Comparison of ENCODE assay signal across 9 cellular contexts in genomic region chr14:24094839-24095195, GRCh38. TPM values are rescaled to one million over a fixed set of nuclear protein-coding genes. Genes with fewer than 3 reads are reported as not detected.
DNase-seq lines count a peak whose midpoint lies in the region; ATAC-seq and TF ChIP-seq lines count a peak whose summit lies in the region.
"Had no signal": no experiment of that assay in that cellular context is flagged by ENCODE, and none has a peak within 500 bp of the region (broad histone marks: within the 10 kb centered on the region; RNA-seq: fewer than 3 reads in every experiment).

No MANE protein-coding gene starts in this region.

- peaks cover 30% of the 10 kb centered on the region for H3K4me1 Mint-ChIP-seq in activated T-cell treated with anti-CD3 and anti-CD28 coated beads, Interleukin-2, amount 50 U/mL, for 4 hours (ENCODE audit: low read depth)

- H3K36me3 ChIP-seq in left ventricle myocardium inferior = peaks cover 3% of the 10 kb centered on the region

- no peaks in the 10 kb centered on the region for H3K27me3 Mint-ChIP-seq in activated T-cell treated with anti-CD3 and anti-CD28 coated beads, Interleukin-2, amount 50 U/mL, for 4 hours (ENCODE audit: low read depth)

- no peak for ATAC-seq in Right ventricle myocardium superior (ENCODE audit: poor library complexity)
- peak; percentile 6 to 8 for ATAC-seq in activated T-cell treated with anti-CD3 and anti-CD28 coated beads, Interleukin-2, amount 50 U/mL, for 4 hours
- ATAC-seq in left ventricle myocardium superior = peak; percentile 1
- no peak for ATAC-seq in GM21367 (IDR thresholded peaks at IDR 0.05; ENCODE audit: unreplicated experiment)

- no peak for DNase-seq in left ventricle myocardium inferior
- no peak for DNase-seq in Right ventricle myocardium superior
- no peak for DNase-seq in activated T-cell treated with anti-CD3 and anti-CD28 coated beads, Interleukin-2, amount 50 U/mL, for 4 hours
- no peak for DNase-seq in left ventricle myocardium superior
- DNase-seq in kidney glomerular epithelial cell (lab: John Stamatoyannopoulos, UW) = no peak
- no peak for DNase-seq in NCI-H2171 (lab: John Stamatoyannopoulos, UW)

- peak overlapping the region; percentile 97 for H3K4me3 Mint-ChIP-seq in activated T-cell treated with anti-CD3 and anti-CD28 coated beads, Interleukin-2, amount 50 U/mL, for 4 hours

- H3K27ac ChIP-seq in left ventricle myocardium inferior (replicated peaks) (peak overlapping the region; percentile 94), skin epidermis (peak overlapping the region; percentile 81 to 100 (median 94))

- no peaks in the 10 kb centered on the region for H3K27me3 ChIP-seq in left ventricle myocardium inferior (ENCODE audit: low read depth)

- H3K9me3 ChIP-seq in left ventricle myocardium inferior (replicated peaks) = no peaks in the 10 kb centered on the region

- peaks cover 14% of the 10 kb centered on the region for H3K36me3 Mint-ChIP-seq in activated T-cell treated with anti-CD3 and anti-CD28 coated beads, Interleukin-2, amount 50 U/mL, for 4 hours (ENCODE audit: insufficient read depth)

- intact Hi-C loops in left ventricle myocardium inferior (cut with micrococcal nuclease) = no loop called here
- intact Hi-C loops in Right ventricle myocardium superior (cut with DNase I) = loop anchor here (5.0 kb wide), 1 partner anchor 38 kb away; no protein-coding TSS in a partner anchor
- intact Hi-C loops in left ventricle myocardium superior (cut with micrococcal nuclease) = no loop called here

- H3K9me3 Mint-ChIP-seq in activated T-cell treated with anti-CD3 and anti-CD28 coated beads, Interleukin-2, amount 50 U/mL, for 4 hours = no peaks in the 10 kb centered on the region

- peaks cover 26% of the 10 kb centered on the region for H3K4me1 ChIP-seq in left ventricle myocardium inferior

- H3K4me3 ChIP-seq in left ventricle myocardium inferior = peak overlapping the region; percentile 95
- H3K4me3 ChIP-seq in skin epidermis = peak overlapping the region; percentile 62 to 94 (median 76)

- no peak for TF ChIP-seq CTCF in left ventricle myocardium inferior (IDR thresholded peaks at IDR 0.05; ENCODE audit: borderline replicate concordance)

RNA-seq across cellular contexts. Expression of gene PCK2, which starts 0.7 kb away (rescaled TPM):
- total RNA-seq in left ventricle myocardium inferior (3.1 TPM), Right ventricle myocardium superior (2.7 TPM), left ventricle myocardium superior (3.0 TPM)
- total RNA-seq in activated T-cell treated with anti-CD3 and anti-CD28 coated beads, Interleukin-2, amount 50 U/mL, for 4 hours = 10 to 100 TPM; 38.7 to 69.4 (median 47.9) TPM

RNA-seq across cellular contexts. Expression of gene DCAF11, which starts 19.8 kb away (rescaled TPM):
- 74.7 TPM for total RNA-seq in left ventricle myocardium inferior
- total RNA-seq in Right ventricle myocardium superior = 81.7 TPM
- total RNA-seq in activated T-cell treated with anti-CD3 and anti-CD28 coated beads, Interleukin-2, amount 50 U/mL, for 4 hours = 10 to 100 TPM; 45.7 to 57.6 (median 50.7) TPM
- total RNA-seq in left ventricle myocardium superior = 85.8 TPM

RNA-seq across cellular contexts. Expression of gene NRL, which starts 19.9 kb away (rescaled TPM):
- total RNA-seq in left ventricle myocardium inferior (1.5 TPM), Right ventricle myocardium superior (0.75 TPM), left ventricle myocardium superior (0.77 TPM)
- 1 to 10 TPM; 1.2 to 2.3 (median 1.4) TPM for total RNA-seq in activated T-cell treated with anti-CD3 and anti-CD28 coated beads, Interleukin-2, amount 50 U/mL, for 4 hours

RNA-seq across cellular contexts. Expression of gene CPNE6, which starts 23.5 kb away (rescaled TPM):
- not detected for total RNA-seq in left ventricle myocardium inferior
- not detected for total RNA-seq in Right ventricle myocardium superior
- total RNA-seq in activated T-cell treated with anti-CD3 and anti-CD28 coated beads, Interleukin-2, amount 50 U/mL, for 4 hours = not detected
- total RNA-seq in left ventricle myocardium superior = not detected
- total RNA-seq: dermis microvascular lymphatic vessel endothelial cell had no signal

RNA-seq across cellular contexts. Expression of gene FITM1, which starts 35.6 kb away (rescaled TPM):
- 148 TPM for total RNA-seq in left ventricle myocardium inferior
- total RNA-seq in Right ventricle myocardium superior = 126 TPM
- total RNA-seq in activated T-cell treated with anti-CD3 and anti-CD28 coated beads, Interleukin-2, amount 50 U/mL, for 4 hours = 1 to 10 TPM in 1 of 3 donors, under 1 TPM in 2; 0.38 to 1.3 (median 0.69) TPM
- 140 TPM for total RNA-seq in left ventricle myocardium superior

Comparison
In these comparisons a context has a peak if more than half of its experiments do, and no peak if none do; other contexts are left out.
1. ATAC-seq: peak in activated T-cell treated with anti-CD3 and anti-CD28 coated beads, Interleukin-2, amount 50 U/mL, for 4 hours (2 of 2) and left ventricle myocardium superior (single experiment); none in Right ventricle myocardium superior (single experiment) and GM21367 (single experiment).